Comparison of ENCODE assay signal across 10 cellular contexts in the genomic region with DNA sequence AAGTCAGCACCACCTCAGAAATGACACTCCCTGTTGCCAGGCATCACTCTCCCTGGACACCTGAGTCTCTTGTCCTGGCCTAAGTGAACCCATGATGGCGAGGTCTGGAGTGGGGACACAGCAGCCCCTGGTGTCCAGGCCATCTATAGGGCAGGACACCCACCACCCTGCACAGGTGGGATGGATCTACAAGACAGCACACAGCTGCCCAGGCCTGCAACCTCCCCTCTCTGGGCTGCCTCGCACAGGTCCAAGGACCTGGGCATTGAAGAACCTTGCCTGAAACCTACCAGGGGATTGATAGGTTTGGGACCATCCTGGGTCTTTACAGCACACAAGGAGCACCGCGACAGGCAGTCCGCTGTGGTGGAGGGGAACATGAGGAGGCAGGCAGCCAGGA. TPM values are rescaled to one million over a fixed set of nuclear protein-coding genes. Genes with fewer than 3 reads are reported as not detected.
"Had no signal": no experiment of that assay in that cellular context is flagged by ENCODE, and none has a peak within 500 bp of the region (broad histone marks: within the 10 kb centered on the region; RNA-seq: fewer than 3 reads in every experiment).

No MANE protein-coding gene starts in this region.

- H2AFZ ChIP-seq: GM23338 had no signal

- ATAC-seq: GM23338, HCT116, K562 had no signal

- H3K4me2 ChIP-seq: GM23338 had no signal

- FAIRE-seq: H1, H54, K562 had no signal

- H3K27ac ChIP-seq: HL-60 had no signal

- DNase-seq: H9, HFFc6, IMR-90 had no signal

- H3K4me3 ChIP-seq: GM23338, K562 had no signal

RNA-seq across cellular contexts. Expression of a gene that starts 11.2 kb away (rescaled TPM):
- total RNA-seq: HFFc6, HT1080, IMR-90, K562 had no signal
- polyA plus RNA-seq: IMR-90, K562 had no signal
